ENCODE assay signal across 3 cellular contexts in the genomic region with DNA sequence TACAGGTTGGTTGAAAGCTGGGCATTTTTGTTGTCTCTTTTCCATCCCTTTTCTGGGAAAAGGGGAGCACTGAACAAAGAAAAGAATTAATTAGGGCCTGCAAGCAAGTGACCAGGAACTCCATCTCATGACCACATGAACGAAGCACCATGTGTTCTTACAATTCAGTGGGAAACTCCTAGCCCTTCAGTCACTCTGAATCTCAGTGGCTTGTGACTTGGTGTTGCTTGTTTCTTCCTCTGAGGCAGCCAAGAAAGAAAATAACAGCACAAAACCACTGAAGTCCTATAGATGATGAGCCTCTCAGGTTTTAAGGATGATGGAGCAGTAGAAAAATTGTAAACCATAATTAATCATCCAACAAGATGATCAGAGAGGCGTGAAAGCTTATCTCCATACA.
A peak's percentile ranks its signal among the peaks of the same experiment; 100 is the strongest.
TF ChIP-seq lines count a peak whose summit lies in the region.

No MANE protein-coding gene starts in this region.

TF ChIP-seq in SK-N-SH, 30 proteins besides CTCF, POLR2A, EP300 and RAD21 (continued from another document):
- no peak for TF ChIP-seq TEAD4 (IDR thresholded peaks at IDR 0.05; ENCODE audit: borderline replicate concordance, insufficient read depth)
- TF ChIP-seq ELF1 (IDR thresholded peaks at IDR 0.05), result no peak
- no peak for TF ChIP-seq CHD2 (IDR thresholded peaks at IDR 0.05; ENCODE audit: low read length, partially characterized antibody)
- TF ChIP-seq, protein P1, sequence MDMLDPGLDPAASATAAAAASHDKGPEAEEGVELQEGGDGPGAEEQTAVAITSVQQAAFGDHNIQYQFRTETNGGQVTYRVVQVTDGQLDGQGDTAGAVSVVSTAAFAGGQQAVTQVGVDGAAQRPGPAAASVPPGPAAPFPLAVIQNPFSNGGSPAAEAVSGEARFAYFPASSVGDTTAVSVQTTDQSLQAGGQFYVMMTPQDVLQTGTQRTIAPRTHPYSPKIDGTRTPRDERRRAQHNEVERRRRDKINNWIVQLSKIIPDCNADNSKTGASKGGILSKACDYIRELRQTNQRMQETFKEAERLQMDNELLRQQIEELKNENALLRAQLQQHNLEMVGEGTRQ (IDR thresholded peaks at IDR 0.05; ENCODE audit: borderline replicate concordance, low read depth, low read length), result no peak
- no peak for TF ChIP-seq FOSL2 (IDR thresholded peaks at IDR 0.05; ENCODE audit: borderline replicate concordance, low read depth)
- TF ChIP-seq RXRA (IDR thresholded peaks at IDR 0.05; ENCODE audit: borderline replicate concordance, low read depth), result no peak
- TF ChIP-seq GATA2 (CRISPR knock-in tag; IDR thresholded peaks at IDR 0.05), result no peak
- TF ChIP-seq, protein P2, sequence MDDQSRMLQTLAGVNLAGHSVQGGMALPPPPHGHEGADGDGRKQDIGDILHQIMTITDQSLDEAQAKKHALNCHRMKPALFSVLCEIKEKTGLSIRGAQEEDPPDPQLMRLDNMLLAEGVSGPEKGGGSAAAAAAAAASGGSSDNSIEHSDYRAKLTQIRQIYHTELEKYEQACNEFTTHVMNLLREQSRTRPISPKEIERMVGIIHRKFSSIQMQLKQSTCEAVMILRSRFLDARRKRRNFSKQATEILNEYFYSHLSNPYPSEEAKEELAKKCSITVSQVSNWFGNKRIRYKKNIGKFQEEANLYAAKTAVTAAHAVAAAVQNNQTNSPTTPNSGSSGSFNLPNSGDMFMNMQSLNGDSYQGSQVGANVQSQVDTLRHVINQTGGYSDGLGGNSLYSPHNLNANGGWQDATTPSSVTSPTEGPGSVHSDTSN (IDR thresholded peaks at IDR 0.05), result no peak
- no peak for TF ChIP-seq RFX5 (IDR thresholded peaks at IDR 0.05; ENCODE audit: low read length)
- TF ChIP-seq SMC3 (IDR thresholded peaks at IDR 0.05; ENCODE audit: low read depth, low read length), result no peak
- no peak for TF ChIP-seq GABPA (IDR thresholded peaks at IDR 0.05; ENCODE audit: low read depth)
TF ChIP-seq in SK-N-SH: peak in this region for 0.

TF ChIP-seq in SK-N-SH treated with all-trans-retinoic acid at 6 μM for 48 hours, 23 proteins besides CTCF, POLR2A, EP300 and RAD21 (continued from another document):
- TF ChIP-seq, protein P3, sequence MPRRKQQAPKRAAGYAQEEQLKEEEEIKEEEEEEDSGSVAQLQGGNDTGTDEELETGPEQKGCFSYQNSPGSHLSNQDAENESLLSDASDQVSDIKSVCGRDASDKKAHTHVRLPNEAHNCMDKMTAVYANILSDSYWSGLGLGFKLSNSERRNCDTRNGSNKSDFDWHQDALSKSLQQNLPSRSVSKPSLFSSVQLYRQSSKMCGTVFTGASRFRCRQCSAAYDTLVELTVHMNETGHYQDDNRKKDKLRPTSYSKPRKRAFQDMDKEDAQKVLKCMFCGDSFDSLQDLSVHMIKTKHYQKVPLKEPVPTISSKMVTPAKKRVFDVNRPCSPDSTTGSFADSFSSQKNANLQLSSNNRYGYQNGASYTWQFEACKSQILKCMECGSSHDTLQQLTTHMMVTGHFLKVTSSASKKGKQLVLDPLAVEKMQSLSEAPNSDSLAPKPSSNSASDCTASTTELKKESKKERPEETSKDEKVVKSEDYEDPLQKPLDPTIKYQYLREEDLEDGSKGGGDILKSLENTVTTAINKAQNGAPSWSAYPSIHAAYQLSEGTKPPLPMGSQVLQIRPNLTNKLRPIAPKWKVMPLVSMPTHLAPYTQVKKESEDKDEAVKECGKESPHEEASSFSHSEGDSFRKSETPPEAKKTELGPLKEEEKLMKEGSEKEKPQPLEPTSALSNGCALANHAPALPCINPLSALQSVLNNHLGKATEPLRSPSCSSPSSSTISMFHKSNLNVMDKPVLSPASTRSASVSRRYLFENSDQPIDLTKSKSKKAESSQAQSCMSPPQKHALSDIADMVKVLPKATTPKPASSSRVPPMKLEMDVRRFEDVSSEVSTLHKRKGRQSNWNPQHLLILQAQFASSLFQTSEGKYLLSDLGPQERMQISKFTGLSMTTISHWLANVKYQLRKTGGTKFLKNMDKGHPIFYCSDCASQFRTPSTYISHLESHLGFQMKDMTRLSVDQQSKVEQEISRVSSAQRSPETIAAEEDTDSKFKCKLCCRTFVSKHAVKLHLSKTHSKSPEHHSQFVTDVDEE (CRISPR knock-in tag; IDR thresholded peaks at IDR 0.05), result no peak
- no peak for TF ChIP-seq ZFP30 (CRISPR knock-in tag; IDR thresholded peaks at IDR 0.05)
- no peak for TF ChIP-seq ZC3H10 (CRISPR knock-in tag; IDR thresholded peaks at IDR 0.05)
- TF ChIP-seq, protein P4, sequence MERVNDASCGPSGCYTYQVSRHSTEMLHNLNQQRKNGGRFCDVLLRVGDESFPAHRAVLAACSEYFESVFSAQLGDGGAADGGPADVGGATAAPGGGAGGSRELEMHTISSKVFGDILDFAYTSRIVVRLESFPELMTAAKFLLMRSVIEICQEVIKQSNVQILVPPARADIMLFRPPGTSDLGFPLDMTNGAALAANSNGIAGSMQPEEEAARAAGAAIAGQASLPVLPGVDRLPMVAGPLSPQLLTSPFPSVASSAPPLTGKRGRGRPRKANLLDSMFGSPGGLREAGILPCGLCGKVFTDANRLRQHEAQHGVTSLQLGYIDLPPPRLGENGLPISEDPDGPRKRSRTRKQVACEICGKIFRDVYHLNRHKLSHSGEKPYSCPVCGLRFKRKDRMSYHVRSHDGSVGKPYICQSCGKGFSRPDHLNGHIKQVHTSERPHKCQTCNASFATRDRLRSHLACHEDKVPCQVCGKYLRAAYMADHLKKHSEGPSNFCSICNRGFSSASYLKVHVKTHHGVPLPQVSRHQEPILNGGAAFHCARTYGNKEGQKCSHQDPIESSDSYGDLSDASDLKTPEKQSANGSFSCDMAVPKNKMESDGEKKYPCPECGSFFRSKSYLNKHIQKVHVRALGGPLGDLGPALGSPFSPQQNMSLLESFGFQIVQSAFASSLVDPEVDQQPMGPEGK (CRISPR knock-in tag; IDR thresholded peaks at IDR 0.05; ENCODE audit: borderline replicate concordance), result no peak
- no peak for TF ChIP-seq ARNTL (CRISPR knock-in tag; IDR thresholded peaks at IDR 0.05; ENCODE audit: borderline replicate concordance, low read depth)
- no peak for TF ChIP-seq ZNF8 (CRISPR knock-in tag; IDR thresholded peaks at IDR 0.05)
- TF ChIP-seq ZNF70 (CRISPR knock-in tag; IDR thresholded peaks at IDR 0.05), result no peak
- no peak for TF ChIP-seq CSDC2 (CRISPR knock-in tag; IDR thresholded peaks at IDR 0.05)
- no peak for TF ChIP-seq TOX (CRISPR knock-in tag; IDR thresholded peaks at IDR 0.05; ENCODE audit: borderline replicate concordance)
- TF ChIP-seq BACH2 (CRISPR knock-in tag; IDR thresholded peaks at IDR 0.05; ENCODE audit: borderline replicate concordance), result no peak
- TF ChIP-seq, protein P5, sequence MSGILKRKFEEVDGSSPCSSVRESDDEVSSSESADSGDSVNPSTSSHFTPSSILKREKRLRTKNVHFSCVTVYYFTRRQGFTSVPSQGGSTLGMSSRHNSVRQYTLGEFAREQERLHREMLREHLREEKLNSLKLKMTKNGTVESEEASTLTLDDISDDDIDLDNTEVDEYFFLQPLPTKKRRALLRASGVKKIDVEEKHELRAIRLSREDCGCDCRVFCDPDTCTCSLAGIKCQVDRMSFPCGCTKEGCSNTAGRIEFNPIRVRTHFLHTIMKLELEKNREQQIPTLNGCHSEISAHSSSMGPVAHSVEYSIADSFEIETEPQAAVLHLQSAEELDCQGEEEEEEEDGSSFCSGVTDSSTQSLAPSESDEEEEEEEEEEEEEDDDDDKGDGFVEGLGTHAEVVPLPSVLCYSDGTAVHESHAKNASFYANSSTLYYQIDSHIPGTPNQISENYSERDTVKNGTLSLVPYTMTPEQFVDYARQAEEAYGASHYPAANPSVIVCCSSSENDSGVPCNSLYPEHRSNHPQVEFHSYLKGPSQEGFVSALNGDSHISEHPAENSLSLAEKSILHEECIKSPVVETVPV (CRISPR knock-in tag; IDR thresholded peaks at IDR 0.05), result no peak
- TF ChIP-seq TCF4 (CRISPR knock-in tag; IDR thresholded peaks at IDR 0.05; ENCODE audit: borderline replicate concordance), result no peak
- no peak for TF ChIP-seq RARB (CRISPR knock-in tag; IDR thresholded peaks at IDR 0.05)
- no peak for TF ChIP-seq GLIS3 (CRISPR knock-in tag; IDR thresholded peaks at IDR 0.05)
- no peak for TF ChIP-seq ZFP3 (CRISPR knock-in tag; IDR thresholded peaks at IDR 0.05)
- no peak for TF ChIP-seq PPARA (CRISPR knock-in tag; IDR thresholded peaks at IDR 0.05; ENCODE audit: borderline replicate concordance)
- TF ChIP-seq ESRRG (CRISPR knock-in tag; IDR thresholded peaks at IDR 0.05), result no peak
TF ChIP-seq in SK-N-SH treated with all-trans-retinoic acid at 6 μM for 48 hours: peak in this region for 0.

TF ChIP-seq in GM12878, 131 proteins besides CTCF, POLR2A, EP300 and RAD21 (continued from another document and continues in another):
- TF ChIP-seq, protein P6, sequence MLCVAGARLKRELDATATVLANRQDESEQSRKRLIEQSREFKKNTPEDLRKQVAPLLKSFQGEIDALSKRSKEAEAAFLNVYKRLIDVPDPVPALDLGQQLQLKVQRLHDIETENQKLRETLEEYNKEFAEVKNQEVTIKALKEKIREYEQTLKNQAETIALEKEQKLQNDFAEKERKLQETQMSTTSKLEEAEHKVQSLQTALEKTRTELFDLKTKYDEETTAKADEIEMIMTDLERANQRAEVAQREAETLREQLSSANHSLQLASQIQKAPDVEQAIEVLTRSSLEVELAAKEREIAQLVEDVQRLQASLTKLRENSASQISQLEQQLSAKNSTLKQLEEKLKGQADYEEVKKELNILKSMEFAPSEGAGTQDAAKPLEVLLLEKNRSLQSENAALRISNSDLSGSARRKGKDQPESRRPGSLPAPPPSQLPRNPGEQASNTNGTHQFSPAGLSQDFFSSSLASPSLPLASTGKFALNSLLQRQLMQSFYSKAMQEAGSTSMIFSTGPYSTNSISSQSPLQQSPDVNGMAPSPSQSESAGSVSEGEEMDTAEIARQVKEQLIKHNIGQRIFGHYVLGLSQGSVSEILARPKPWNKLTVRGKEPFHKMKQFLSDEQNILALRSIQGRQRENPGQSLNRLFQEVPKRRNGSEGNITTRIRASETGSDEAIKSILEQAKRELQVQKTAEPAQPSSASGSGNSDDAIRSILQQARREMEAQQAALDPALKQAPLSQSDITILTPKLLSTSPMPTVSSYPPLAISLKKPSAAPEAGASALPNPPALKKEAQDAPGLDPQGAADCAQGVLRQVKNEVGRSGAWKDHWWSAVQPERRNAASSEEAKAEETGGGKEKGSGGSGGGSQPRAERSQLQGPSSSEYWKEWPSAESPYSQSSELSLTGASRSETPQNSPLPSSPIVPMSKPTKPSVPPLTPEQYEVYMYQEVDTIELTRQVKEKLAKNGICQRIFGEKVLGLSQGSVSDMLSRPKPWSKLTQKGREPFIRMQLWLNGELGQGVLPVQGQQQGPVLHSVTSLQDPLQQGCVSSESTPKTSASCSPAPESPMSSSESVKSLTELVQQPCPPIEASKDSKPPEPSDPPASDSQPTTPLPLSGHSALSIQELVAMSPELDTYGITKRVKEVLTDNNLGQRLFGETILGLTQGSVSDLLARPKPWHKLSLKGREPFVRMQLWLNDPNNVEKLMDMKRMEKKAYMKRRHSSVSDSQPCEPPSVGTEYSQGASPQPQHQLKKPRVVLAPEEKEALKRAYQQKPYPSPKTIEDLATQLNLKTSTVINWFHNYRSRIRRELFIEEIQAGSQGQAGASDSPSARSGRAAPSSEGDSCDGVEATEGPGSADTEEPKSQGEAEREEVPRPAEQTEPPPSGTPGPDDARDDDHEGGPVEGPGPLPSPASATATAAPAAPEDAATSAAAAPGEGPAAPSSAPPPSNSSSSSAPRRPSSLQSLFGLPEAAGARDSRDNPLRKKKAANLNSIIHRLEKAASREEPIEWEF (IDR thresholded peaks at IDR 0.05; ENCODE audit: insufficient replicate concordance, low read depth, low read length), result no peak
- TF ChIP-seq, protein P1 (IDR thresholded peaks at IDR 0.05; ENCODE audit: borderline replicate concordance, low read depth, low read length), result no peak
- TF ChIP-seq HDAC6 (IDR thresholded peaks at IDR 0.05; ENCODE audit: unreplicated experiment), result no peak
- no peak for TF ChIP-seq EZH2 (IDR thresholded peaks at IDR 0.05; ENCODE audit: borderline replicate concordance, control insufficient read depth, low read depth, low read length)
- TF ChIP-seq CREM (IDR thresholded peaks at IDR 0.05; ENCODE audit: low read depth), result no peak
- TF ChIP-seq BRCA1 (IDR thresholded peaks at IDR 0.05; ENCODE audit: low read depth, low read length), result no peak
- TF ChIP-seq TCF7 (IDR thresholded peaks at IDR 0.05; ENCODE audit: borderline replicate concordance), result no peak
- no peak; the same call in 1 of the 2 replicates for TF ChIP-seq NFIC (IDR thresholded peaks at IDR 0.05; ENCODE audit: low read depth, low read length)
- TF ChIP-seq ZNF207 (IDR thresholded peaks at IDR 0.05; ENCODE audit: borderline replicate concordance), result no peak
- no peak for TF ChIP-seq CREB1 (IDR thresholded peaks at IDR 0.05; ENCODE audit: low read depth)
- TF ChIP-seq LARP7 (IDR thresholded peaks at IDR 0.05), result no peak
- TF ChIP-seq NRF1 (conservative IDR thresholded peaks at IDR 0.05; ENCODE audit: low read depth, low read length), result no peak
- TF ChIP-seq CBFB (IDR thresholded peaks at IDR 0.05; ENCODE audit: low read depth), result no peak
- TF ChIP-seq, protein P7, sequence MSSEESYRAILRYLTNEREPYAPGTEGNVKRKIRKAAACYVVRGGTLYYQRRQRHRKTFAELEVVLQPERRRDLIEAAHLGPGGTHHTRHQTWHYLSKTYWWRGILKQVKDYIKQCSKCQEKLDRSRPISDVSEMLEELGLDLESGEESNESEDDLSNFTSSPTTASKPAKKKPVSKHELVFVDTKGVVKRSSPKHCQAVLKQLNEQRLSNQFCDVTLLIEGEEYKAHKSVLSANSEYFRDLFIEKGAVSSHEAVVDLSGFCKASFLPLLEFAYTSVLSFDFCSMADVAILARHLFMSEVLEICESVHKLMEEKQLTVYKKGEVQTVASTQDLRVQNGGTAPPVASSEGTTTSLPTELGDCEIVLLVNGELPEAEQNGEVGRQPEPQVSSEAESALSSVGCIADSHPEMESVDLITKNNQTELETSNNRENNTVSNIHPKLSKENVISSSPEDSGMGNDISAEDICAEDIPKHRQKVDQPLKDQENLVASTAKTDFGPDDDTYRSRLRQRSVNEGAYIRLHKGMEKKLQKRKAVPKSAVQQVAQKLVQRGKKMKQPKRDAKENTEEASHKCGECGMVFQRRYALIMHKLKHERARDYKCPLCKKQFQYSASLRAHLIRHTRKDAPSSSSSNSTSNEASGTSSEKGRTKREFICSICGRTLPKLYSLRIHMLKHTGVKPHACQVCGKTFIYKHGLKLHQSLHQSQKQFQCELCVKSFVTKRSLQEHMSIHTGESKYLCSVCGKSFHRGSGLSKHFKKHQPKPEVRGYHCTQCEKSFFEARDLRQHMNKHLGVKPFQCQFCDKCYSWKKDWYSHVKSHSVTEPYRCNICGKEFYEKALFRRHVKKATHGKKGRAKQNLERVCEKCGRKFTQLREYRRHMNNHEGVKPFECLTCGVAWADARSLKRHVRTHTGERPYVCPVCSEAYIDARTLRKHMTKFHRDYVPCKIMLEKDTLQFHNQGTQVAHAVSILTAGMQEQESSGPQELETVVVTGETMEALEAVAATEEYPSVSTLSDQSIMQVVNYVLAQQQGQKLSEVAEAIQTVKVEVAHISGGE (CRISPR knock-in tag; IDR thresholded peaks at IDR 0.05), result no peak
- TF ChIP-seq BHLHE40 (IDR thresholded peaks at IDR 0.05; ENCODE audit: borderline replicate concordance in 1 of 2, low read depth in 2 of 2, low read length in 1 of 2), result 0 out of 4 replicates have a peak, but pooled peaks of 1 of the 2 experiments have one; percentile 6
- TF ChIP-seq BMI1 (IDR thresholded peaks at IDR 0.05; ENCODE audit: borderline replicate concordance), result no peak
- TF ChIP-seq FOXK2 (IDR thresholded peaks at IDR 0.05), result no peak
- no peak for TF ChIP-seq CBX3 (IDR thresholded peaks at IDR 0.05; ENCODE audit: borderline replicate concordance, low read depth)
